In the genomic region with DNA sequence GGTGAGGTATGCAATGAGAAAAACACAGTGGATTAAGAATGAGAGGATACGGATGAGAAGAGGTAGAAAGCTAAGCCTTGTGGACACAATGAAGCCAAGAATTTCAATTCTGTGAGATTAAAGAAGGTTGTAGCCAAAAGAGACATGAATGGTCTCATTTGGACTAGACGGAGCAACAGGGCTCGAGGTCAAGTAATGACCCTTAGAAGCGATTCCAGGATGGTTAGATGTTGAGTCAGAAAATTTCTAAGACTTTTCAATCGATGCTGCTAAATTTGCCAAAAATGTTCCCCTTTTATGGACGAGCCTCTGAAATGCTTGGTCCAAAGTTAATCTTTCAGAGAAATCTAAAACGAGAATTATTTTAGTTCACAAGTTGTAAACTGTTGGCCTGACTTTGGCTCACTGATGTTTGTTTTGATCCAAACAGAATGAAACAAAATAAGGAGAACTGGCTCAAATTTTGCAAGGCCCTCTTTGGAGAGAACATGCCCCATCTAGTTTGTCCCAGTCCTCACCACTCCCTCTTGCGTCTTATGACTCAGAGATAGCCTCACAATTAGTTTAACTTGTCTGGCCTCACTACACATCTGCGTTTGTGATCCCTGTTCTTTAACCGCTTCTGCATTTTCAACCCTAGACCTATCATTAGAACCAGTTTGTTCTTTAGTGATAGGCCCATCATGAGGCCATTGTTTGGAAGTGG, we compare ENCODE assay signal across 24 cellular contexts.
"Had no signal": no experiment of that assay in that cellular context is flagged by ENCODE, and none has a peak within 500 bp of the region (broad histone marks: within the 10 kb centered on the region; RNA-seq: fewer than 3 reads in every experiment).

No MANE protein-coding gene starts in this region.

- H3K4me1 Mint-ChIP-seq: activated CD4-positive, alpha-beta T cell treated with anti-CD3 and anti-CD28 coated beads, Interleukin-2, amount 10 ng/mL, durations not matched to agents 24 days and 14 days; activated naive CD8-positive, alpha-beta T cell treated with anti-CD3 and anti-CD28 coated beads for 36 hours; activated T-helper 17 cell treated with anti-CD3 and anti-CD28 coated beads, Interleukin-2, amount 50 U/mL, for 72 hours had no signal

- H3K9me3 ChIP-seq: tibial artery had no signal

- H3K27me3 Mint-ChIP-seq: activated CD4-positive, alpha-beta T cell treated with anti-CD3 and anti-CD28 coated beads, Interleukin-2, amount 10 ng/mL, durations not matched to agents 24 days and 14 days; activated CD8-positive, alpha-beta T cell treated with anti-CD3 and anti-CD28 coated beads for 36 hours; brain had no signal

- H3K36me3 Mint-ChIP-seq: activated naive CD8-positive, alpha-beta T cell treated with anti-CD3 and anti-CD28 coated beads for 36 hours; naive thymus-derived CD8-positive, alpha-beta T cell had no signal

- H3K4me3 ChIP-seq: dorsolateral prefrontal cortex, spleen, tibial artery had no signal

- H3K4me3 Mint-ChIP-seq: activated CD4-positive, alpha-beta T cell treated with anti-CD3 and anti-CD28 coated beads, Interleukin-2, amount 10 ng/mL, durations not matched to agents 24 days and 14 days; activated CD8-positive, alpha-beta T cell treated with anti-CD3 and anti-CD28 coated beads for 36 hours; activated naive CD8-positive, alpha-beta T cell treated with anti-CD3 and anti-CD28 coated beads for 36 hours; activated T-helper 17 cell treated with anti-CD3 and anti-CD28 coated beads, Interleukin-2, amount 50 U/mL, for 72 hours; brain; naive thymus-derived CD8-positive, alpha-beta T cell had no signal

- H3K27me3 ChIP-seq: dorsolateral prefrontal cortex, foreskin keratinocyte, spleen, tibial artery had no signal

- H3K27ac Mint-ChIP-seq: activated CD4-positive, alpha-beta T cell treated with anti-CD3 and anti-CD28 coated beads, Interleukin-2, amount 10 ng/mL, durations not matched to agents 24 days and 14 days; activated CD8-positive, alpha-beta T cell treated with anti-CD3 and anti-CD28 coated beads for 36 hours; activated naive CD8-positive, alpha-beta T cell treated with anti-CD3 and anti-CD28 coated beads for 36 hours; activated T-helper 17 cell treated with anti-CD3 and anti-CD28 coated beads, Interleukin-2, amount 50 U/mL, for 72 hours; naive thymus-derived CD8-positive, alpha-beta T cell had no signal

- H3K27ac ChIP-seq: foreskin keratinocyte, spleen had no signal

- DNase-seq: activated CD4-positive, alpha-beta T cell treated with anti-CD3 and anti-CD28 coated beads, Interleukin-2, amount 10 ng/mL, durations not matched to agents 24 days and 14 days; activated CD4-positive, CD25-positive, alpha-beta regulatory T cell; activated CD8-positive, alpha-beta T cell treated with anti-CD3 and anti-CD28 coated beads for 36 hours; activated naive CD4-positive, alpha-beta T cell; activated naive CD8-positive, alpha-beta T cell treated with anti-CD3 and anti-CD28 coated beads for 36 hours; activated T-cell treated with anti-CD3 and anti-CD28 coated beads, Interleukin-2, amount 50 U/mL, for 1 hour; amygdala; central memory CD4-positive, alpha-beta T cell; dorsolateral prefrontal cortex; erythroblast; hypothalamus; islet precursor cell; naive thymus-derived CD8-positive, alpha-beta T cell; spleen; stimulated activated CD4-positive, alpha-beta T cell treated with anti-CD3 and anti-CD28 coated beads, Interleukin-1b, Interleukin-23, amount 100 ng/mL, for 48 hours; stimulated activated CD8-positive, alpha-beta memory T cell treated with anti-CD3 and anti-CD28 coated beads, Interleukin-4, amount 100 ng/mL, for 48 hours; stimulated activated naive CD4-positive, alpha-beta T cell treated with Interleukin-2 at 50 U/mL for 16 hours; substantia nigra; T-helper 1 cell; T-helper 9 cell; tibial artery had no signal

- H3K4me1 ChIP-seq: foreskin keratinocyte, spleen had no signal

- H3K9me3 Mint-ChIP-seq: activated CD4-positive, alpha-beta T cell treated with anti-CD3 and anti-CD28 coated beads, Interleukin-2, amount 10 ng/mL, durations not matched to agents 24 days and 14 days; activated CD8-positive, alpha-beta T cell treated with anti-CD3 and anti-CD28 coated beads for 36 hours; activated naive CD8-positive, alpha-beta T cell treated with anti-CD3 and anti-CD28 coated beads for 36 hours; activated T-helper 17 cell treated with anti-CD3 and anti-CD28 coated beads, Interleukin-2, amount 50 U/mL, for 72 hours had no signal
